8 cellular contexts compared by ENCODE assay signal in genomic region chr14:68249534-68250517, GRCh38.
A peak's percentile ranks its signal among the peaks of the same experiment; 100 is the strongest.
DNase-seq lines count a peak whose midpoint lies in the region; ATAC-seq and TF ChIP-seq lines count a peak whose summit lies in the region.

No MANE protein-coding gene starts in this region.

- ATAC-seq in heart left ventricle (no peak), Right ventricle myocardium inferior (no peak), body of pancreas (no peak), HG02623 (IDR thresholded peaks at IDR 0.05; ENCODE audit: unreplicated experiment) (no peak)

- H3K27me3 ChIP-seq in heart left ventricle (no peaks in the 10 kb centered on the region), body of pancreas (no peaks in the 10 kb centered on the region), vagina (no peaks in the 10 kb centered on the region)

- H3K4me1 ChIP-seq in heart left ventricle = peaks cover 17 to 73% (median 68%) of the 10 kb centered on the region in 12 donors
- H3K4me1 ChIP-seq in body of pancreas = peaks cover 55% of the 10 kb centered on the region
- peaks cover 79% of the 10 kb centered on the region for H3K4me1 ChIP-seq in vagina

- no peak for TF ChIP-seq POLR2A in heart left ventricle (IDR thresholded peaks at IDR 0.05)
- no peak for TF ChIP-seq POLR2A in body of pancreas (IDR thresholded peaks at IDR 0.05)
- TF ChIP-seq POLR2A in vagina (IDR thresholded peaks at IDR 0.05) = no peak

- no peak overlapping the region for H3K4me3 ChIP-seq in heart left ventricle
- no peak overlapping the region for H3K4me3 ChIP-seq in body of pancreas
- H3K4me3 ChIP-seq in vagina = no peak overlapping the region

- TF ChIP-seq CTCF in heart left ventricle (IDR thresholded peaks at IDR 0.05) = no peak
- no peak for TF ChIP-seq CTCF in body of pancreas (IDR thresholded peaks at IDR 0.05)
- TF ChIP-seq CTCF in vagina (IDR thresholded peaks at IDR 0.05) = no peak

- WGBS in heart left ventricle, 4 donors = 55 to 68% (median 60%) methylated on average over 4 of the region's 4 CpGs
- 71 to 75% methylated on average over 4 of the region's 4 CpGs for WGBS in body of pancreas, 2 donors

- intact Hi-C loops in heart left ventricle (cut with DNase I) = loop anchor here (1.0 to 10.0 kb wide), 24 partner anchors 55 to 567 kb away; partner anchors contain the start of gene ZFP36L1 (in 3 of the 10)
- intact Hi-C loops in Right ventricle myocardium inferior (cut with DNase I) = loop anchor here (2.0 to 10.0 kb wide), 5 partner anchors 115 to 475 kb away; no protein-coding TSS in a partner anchor
- intact Hi-C loops in body of pancreas (cut with DNase I) = no loop called here
- intact Hi-C loops in vagina (cut with DNase I) = loop anchor here (2.0 to 5.0 kb wide), 4 partner anchors 142 to 567 kb away; no protein-coding TSS in a partner anchor

- H3K27ac ChIP-seq in heart left ventricle = peak overlapping the region in 11 of 12 donors; percentile 3 to 91 (median 52)
- H3K27ac ChIP-seq in body of pancreas = peak overlapping the region in 3 of 4 donors; percentile 21 to 83 (median 83)
- H3K27ac ChIP-seq in vagina = peak overlapping the region; percentile 92

- DNase-seq in heart left ventricle (no peak), Right ventricle myocardium inferior (ENCODE audit: missing footprints) (no peak), body of pancreas (no peak), medulla oblongata (ENCODE audit: extremely low spot score) (peak; percentile 12), vagina (ENCODE audit: extremely low spot score in 2 of 2) (no peak), NOMO-1 (lab: John Stamatoyannopoulos, UW; ENCODE audit: unreplicated experiment in 2 of 2) (no peak), mesenteric fat pad (ENCODE audit: low spot score) (no peak)

- H3K9me3 ChIP-seq in heart left ventricle = no peaks in the 10 kb centered on the region
- H3K9me3 ChIP-seq in body of pancreas = no peaks in the 10 kb centered on the region
- no peaks in the 10 kb centered on the region for H3K9me3 ChIP-seq in vagina

- no peaks in the 10 kb centered on the region for H3K36me3 ChIP-seq in heart left ventricle
- no peaks in the 10 kb centered on the region for H3K36me3 ChIP-seq in body of pancreas (replicated peaks in 1 of 2; ENCODE audit: insufficient read depth in 1 of 2, low read depth in 2 of 2)
- H3K36me3 ChIP-seq in vagina = no peaks in the 10 kb centered on the region
